In the genomic region with DNA sequence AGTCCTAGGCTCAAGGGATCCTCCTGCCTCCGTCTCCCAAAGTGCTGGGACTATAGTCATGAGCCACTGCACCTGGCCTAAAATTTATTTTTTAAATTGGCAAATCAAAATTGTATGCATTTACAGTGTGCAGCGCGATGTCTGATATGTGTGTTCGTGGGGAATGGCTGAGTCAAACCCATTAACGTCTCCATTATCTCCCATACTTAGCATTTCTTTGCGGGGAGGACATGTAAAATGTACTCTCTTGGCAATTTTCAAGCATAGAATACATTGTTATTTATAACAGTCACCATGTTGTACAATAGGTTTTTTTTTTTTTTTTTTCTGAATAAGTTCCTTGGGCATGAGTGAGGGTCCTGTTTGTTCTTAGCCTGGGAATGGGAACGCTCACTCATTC, we compare ENCODE assay signal across 28 cellular contexts.
"Had no signal": no experiment of that assay in that cellular context is flagged by ENCODE, and none has a peak within 500 bp of the region (broad histone marks: within the 10 kb centered on the region; RNA-seq: fewer than 3 reads in every experiment).

No MANE protein-coding gene starts in this region.

- H3K27ac ChIP-seq: brain microvascular endothelial cell, SJSA1, VCaP had no signal

- H3K27me3 ChIP-seq: brain microvascular endothelial cell, SJSA1 had no signal

- H3K36me3 ChIP-seq: brain microvascular endothelial cell had no signal

- H3K36me3 Mint-ChIP-seq: activated CD4-positive, alpha-beta memory T cell treated with anti-CD3 and anti-CD28 coated beads for 36 hours; activated naive CD8-positive, alpha-beta T cell treated with anti-CD3 and anti-CD28 coated beads for 36 hours had no signal

- H3K27me3 Mint-ChIP-seq: activated B cell treated with CpG ODN at 0.5 μM for 24 hours; activated CD4-positive, alpha-beta memory T cell treated with anti-CD3 and anti-CD28 coated beads for 36 hours; activated naive CD8-positive, alpha-beta T cell treated with anti-CD3 and anti-CD28 coated beads for 36 hours had no signal

- H3K4me3 Mint-ChIP-seq: activated B cell treated with CpG ODN at 0.5 μM for 24 hours; activated CD4-positive, alpha-beta memory T cell treated with anti-CD3 and anti-CD28 coated beads for 36 hours; activated naive CD8-positive, alpha-beta T cell treated with anti-CD3 and anti-CD28 coated beads for 36 hours had no signal

- H3K9me3 ChIP-seq: SJSA1 had no signal

- DNase-seq: activated B cell treated with CpG ODN at 0.5 μM for 24 hours; activated CD4-positive, alpha-beta memory T cell treated with anti-CD3 and anti-CD28 coated beads for 36 hours; activated CD4-positive, alpha-beta T cell treated with anti-CD3 and anti-CD28 coated beads for 4 hours; activated CD4-positive, alpha-beta T cell treated with anti-CD3 and anti-CD28 coated beads, Interleukin-2, amount 50 U/mL, for 1 hour; activated CD4-positive, CD25-positive, alpha-beta regulatory T cell treated with anti-CD3 and anti-CD28 coated beads, Interleukin-2, amount 50 U/mL, for 72 hours; activated CD8-positive, alpha-beta memory T cell treated with anti-CD3 and anti-CD28 coated beads, Interleukin-2, amount 50 U/mL, for 4 hours; activated effector memory CD4-positive, alpha-beta T cell treated with Interleukin-2 at 50 U/mL for 16 hours; activated naive CD4-positive, alpha-beta T cell treated with anti-CD3 and anti-CD28 coated beads, Interleukin-2, amount 50 U/mL, for 16 hours; activated naive CD8-positive, alpha-beta T cell treated with anti-CD3 and anti-CD28 coated beads for 36 hours; activated T-cell treated with anti-CD3 and anti-CD28 coated beads for 4 hours; activated T-cell treated with anti-CD3 and anti-CD28 coated beads, Interleukin-2, amount 50 U/mL, for 48 hours; amygdala; brain microvascular endothelial cell; central memory CD4-positive, alpha-beta T cell; Karpas-422; NCI-H1105; NCI-H1417 treated with DMSO at 0.1 percent for 48 hours; NCI-H187 treated with DMSO at 0.1 percent for 48 hours; NCI-H2081; NCI-H345; NCI-H524 treated with DMSO at 0.1 percent for 48 hours; SHP77 treated with DMSO at 0.1 percent for 48 hours; SW 1271; T-helper 1 cell; T-helper 2 cell; T-helper 9 cell had no signal

- H3K9me3 Mint-ChIP-seq: activated B cell treated with CpG ODN at 0.5 μM for 24 hours; activated CD4-positive, alpha-beta memory T cell treated with anti-CD3 and anti-CD28 coated beads for 36 hours; activated naive CD8-positive, alpha-beta T cell treated with anti-CD3 and anti-CD28 coated beads for 36 hours had no signal

- H3K4me3 ChIP-seq: SJSA1 had no signal

- H3K27ac Mint-ChIP-seq: activated B cell treated with CpG ODN at 0.5 μM for 24 hours; activated CD4-positive, alpha-beta memory T cell treated with anti-CD3 and anti-CD28 coated beads for 36 hours; activated naive CD8-positive, alpha-beta T cell treated with anti-CD3 and anti-CD28 coated beads for 36 hours had no signal
